Comparison of ENCODE assay signal across 1 cellular context in the genomic region with DNA sequence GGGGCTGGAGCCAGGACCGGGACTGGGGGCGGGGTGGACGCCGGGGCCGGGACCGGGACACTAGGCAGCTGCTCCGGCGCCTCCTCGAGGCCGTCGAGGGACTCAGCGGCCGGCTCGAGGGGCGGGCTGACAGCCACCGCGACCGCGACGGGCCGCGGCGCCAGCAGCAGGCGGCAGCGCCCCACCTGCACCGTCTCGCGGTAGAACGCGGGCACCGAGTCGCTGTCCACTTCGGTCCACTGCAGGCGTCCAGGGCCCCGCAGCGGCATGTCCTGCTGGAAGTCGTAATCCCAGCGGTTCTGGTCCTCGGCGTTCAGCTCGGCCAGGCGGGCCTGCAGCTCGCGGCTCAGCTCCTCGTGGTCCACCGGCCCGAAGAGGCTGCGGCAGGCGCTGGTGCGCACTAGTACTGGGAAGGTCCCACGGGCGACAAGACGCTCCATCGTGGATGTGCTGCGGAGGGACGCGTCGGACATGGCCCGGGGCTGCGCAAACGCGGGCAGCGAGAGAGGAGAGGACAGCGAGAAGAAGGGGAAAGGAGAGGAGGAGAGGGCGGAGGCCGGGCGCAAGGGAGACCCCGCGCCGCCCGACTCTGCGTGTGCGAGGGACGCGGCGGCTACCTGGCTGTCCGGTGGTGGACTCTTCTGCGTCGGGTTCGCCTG.
TF ChIP-seq lines count a peak whose summit lies in the region.

No MANE protein-coding gene starts in this region.

TF ChIP-seq in HEK293, 187 proteins besides CTCF, POLR2A, EP300 and RAD21 (continued from another document):
- no peak for TF ChIP-seq ZNF16 (tag by site-specific recombination; IDR thresholded peaks at IDR 0.05; ENCODE audit: low read depth)
- no peak for TF ChIP-seq ZNF394 (tag by site-specific recombination; IDR thresholded peaks at IDR 0.05; ENCODE audit: borderline replicate concordance)
- no peak for TF ChIP-seq ZNF324 (tag by site-specific recombination; IDR thresholded peaks at IDR 0.05)
- TF ChIP-seq ZBTB10 (tag by site-specific recombination; IDR thresholded peaks at IDR 0.05) = peak; percentile 53; the same call in 1 of the 2 replicates
- no peak for TF ChIP-seq ZNF133 (tag by site-specific recombination; IDR thresholded peaks at IDR 0.05)
- TF ChIP-seq ZNF211 (tag by site-specific recombination; IDR thresholded peaks at IDR 0.05; ENCODE audit: low read depth) = no peak
- no peak for TF ChIP-seq ZFP69B (tag by site-specific recombination; IDR thresholded peaks at IDR 0.05)
- peak; percentile 11 for TF ChIP-seq SETDB1 (IDR thresholded peaks at IDR 0.05; ENCODE audit: insufficient read length, low read length)
- no peak for TF ChIP-seq ZNF10 (tag by site-specific recombination; IDR thresholded peaks at IDR 0.05)
- no peak for TF ChIP-seq ZNF560 (tag by site-specific recombination; IDR thresholded peaks at IDR 0.05; ENCODE audit: borderline replicate concordance)
- TF ChIP-seq SP3 (tag by site-specific recombination; IDR thresholded peaks at IDR 0.05) = 0 out of 2 replicates have a peak, but pooled peaks have one; percentile 32
- TF ChIP-seq ZNF239 (tag by site-specific recombination; IDR thresholded peaks at IDR 0.05) = no peak
- TF ChIP-seq ZNF658 (tag by site-specific recombination; IDR thresholded peaks at IDR 0.05) = no peak
- peak; percentile 43; the same call in 1 of the 2 replicates for TF ChIP-seq ZBTB6 (tag by site-specific recombination; IDR thresholded peaks at IDR 0.05)
- TF ChIP-seq, protein P1, sequence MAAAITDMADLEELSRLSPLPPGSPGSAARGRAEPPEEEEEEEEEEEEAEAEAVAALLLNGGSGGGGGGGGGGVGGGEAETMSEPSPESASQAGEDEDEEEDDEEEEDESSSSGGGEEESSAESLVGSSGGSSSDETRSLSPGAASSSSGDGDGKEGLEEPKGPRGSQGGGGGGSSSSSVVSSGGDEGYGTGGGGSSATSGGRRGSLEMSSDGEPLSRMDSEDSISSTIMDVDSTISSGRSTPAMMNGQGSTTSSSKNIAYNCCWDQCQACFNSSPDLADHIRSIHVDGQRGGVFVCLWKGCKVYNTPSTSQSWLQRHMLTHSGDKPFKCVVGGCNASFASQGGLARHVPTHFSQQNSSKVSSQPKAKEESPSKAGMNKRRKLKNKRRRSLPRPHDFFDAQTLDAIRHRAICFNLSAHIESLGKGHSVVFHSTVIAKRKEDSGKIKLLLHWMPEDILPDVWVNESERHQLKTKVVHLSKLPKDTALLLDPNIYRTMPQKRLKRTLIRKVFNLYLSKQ (tag by site-specific recombination; IDR thresholded peaks at IDR 0.05; ENCODE audit: borderline replicate concordance) = no peak
- TF ChIP-seq WT1 (tag by site-specific recombination; IDR thresholded peaks at IDR 0.05) = no peak
- TF ChIP-seq ZNF404 (tag by site-specific recombination; IDR thresholded peaks at IDR 0.05) = no peak
- 0 out of 2 replicates have a peak, but pooled peaks have one; percentile 59 for TF ChIP-seq ZBTB7A (tag by site-specific recombination; IDR thresholded peaks at IDR 0.05; ENCODE audit: low read depth)
- TF ChIP-seq GFI1B (tag by site-specific recombination; IDR thresholded peaks at IDR 0.05) = no peak
- TF ChIP-seq ZNF610 (tag by site-specific recombination; IDR thresholded peaks at IDR 0.05; ENCODE audit: borderline replicate concordance) = no peak
